Comparison of ENCODE assay signal across 17 cellular contexts in the genomic region with DNA sequence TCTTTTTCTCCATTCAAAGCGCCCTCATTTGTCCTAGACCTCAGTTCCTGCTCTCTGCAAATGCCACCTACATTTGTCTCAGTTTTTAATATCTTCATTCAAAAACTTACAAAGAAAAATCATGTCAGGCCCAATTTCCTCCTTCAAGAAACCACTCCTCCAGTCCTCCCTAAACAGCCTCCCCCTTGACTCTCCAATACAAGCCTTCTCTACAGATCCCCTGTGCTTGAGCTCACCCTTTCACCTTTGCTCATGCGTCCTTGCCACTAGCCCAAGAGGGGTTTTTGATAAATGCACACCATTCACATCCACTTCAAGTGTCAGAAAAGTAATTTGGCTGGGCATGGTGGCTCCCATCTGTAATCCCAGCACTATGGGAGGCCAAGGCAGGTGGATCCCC.
A peak's percentile ranks its signal among the peaks of the same experiment; 100 is the strongest.
DNase-seq lines count a peak whose midpoint lies in the region; ATAC-seq and TF ChIP-seq lines count a peak whose summit lies in the region.
"Had no signal": no experiment of that assay in that cellular context is flagged by ENCODE, and none has a peak within 500 bp of the region (broad histone marks: within the 10 kb centered on the region; RNA-seq: fewer than 3 reads in every experiment).

No MANE protein-coding gene starts in this region.

- H3K4me3 ChIP-seq in WERI-Rb-1 (ENCODE audit: low read depth, low read length) (no peak overlapping the region), mesenchymal stem cell (ENCODE audit: insufficient read depth in 1 of 2, low read depth in 1 of 2, low read length in 2 of 2) (no peak overlapping the region)
- H3K4me3 ChIP-seq: A549, PC-9, SJCRH30 had no signal

- H3K36me3 Mint-ChIP-seq in activated naive CD8-positive, alpha-beta T cell treated with anti-CD3 and anti-CD28 coated beads, Interleukin-2, amount 50 U/mL, for 24 hours (ENCODE audit: low read depth): peaks cover 6% of the 10 kb centered on the region
- H3K36me3 Mint-ChIP-seq in activated naive CD8-positive, alpha-beta T cell treated with anti-CD3 and anti-CD28 coated beads for 36 hours: no peaks in the 10 kb centered on the region
- peaks cover 0 to 6% of the 10 kb centered on the region in 2 donors for H3K36me3 Mint-ChIP-seq in stimulated activated naive B cell treated with anti-CD40 and anti-IgM and Interleukin-4, amounts not matched to agents 10 μg/mL and 1 μg/mL and 100 μg/mL, for 72 hours
- no peaks in the 10 kb centered on the region for H3K36me3 Mint-ChIP-seq in HFFc6 (ENCODE audit: low read depth)

- H3K27ac ChIP-seq in WERI-Rb-1 (peak overlapping the region; percentile 43), mesenchymal stem cell (ENCODE audit: low read length, poor library complexity, severe bottlenecking) (no peak overlapping the region)
- H3K27ac ChIP-seq: A549, PC-9, SJCRH30 had no signal

- no peak for DNase-seq in activated naive CD8-positive, alpha-beta T cell treated with anti-CD3 and anti-CD28 coated beads, Interleukin-2, amount 50 U/mL, for 24 hours
- DNase-seq in activated naive CD8-positive, alpha-beta T cell treated with anti-CD3 and anti-CD28 coated beads for 36 hours: no peak
- no peak for DNase-seq in WERI-Rb-1
- DNase-seq in mesenchymal stem cell: no peak
- no peak for DNase-seq in stimulated activated naive B cell treated with anti-CD40 and anti-IgM and Interleukin-4, amounts not matched to agents 10 μg/mL and 1 μg/mL and 100 μg/mL, for 72 hours
- DNase-seq in NK-92 treated with Interleukin-12 subunit alpha and Interleukin-12 subunit beta, amount 100 ng/mL, for 24 hours (lab: John Stamatoyannopoulos, UW): no peak
- DNase-seq in HFFc6: no peak
- DNase-seq: C1 segment of cervical spinal cord, DMS79 treated with DMSO at 0.1 percent for 48 hours, GOT3, KG1, NCI-H1105 treated with DMSO at 0.1 percent for 48 hours, NCI-H1694, PC-9, SJCRH30 had no signal

- no peak overlapping the region for H2AFZ ChIP-seq in mesenchymal stem cell (ENCODE audit: low read depth, low read length)
- H2AFZ ChIP-seq: PC-9 had no signal

- peaks cover 10% of the 10 kb centered on the region for H3K79me1 ChIP-seq in mesenchymal stem cell (replicated peaks; ENCODE audit: low read length, poor library complexity, severe bottlenecking)

- no peak overlapping the region for H3K4me3 Mint-ChIP-seq in activated naive CD8-positive, alpha-beta T cell treated with anti-CD3 and anti-CD28 coated beads, Interleukin-2, amount 50 U/mL, for 24 hours
- no peak overlapping the region for H3K4me3 Mint-ChIP-seq in activated naive CD8-positive, alpha-beta T cell treated with anti-CD3 and anti-CD28 coated beads for 36 hours
- peak overlapping the region in 1 of 2 donors; percentile 21 for H3K4me3 Mint-ChIP-seq in stimulated activated naive B cell treated with anti-CD40 and anti-IgM and Interleukin-4, amounts not matched to agents 10 μg/mL and 1 μg/mL and 100 μg/mL, for 72 hours
- H3K4me3 Mint-ChIP-seq in HFFc6: no peak overlapping the region; the same call in 1 of the 2 replicates

- no peak overlapping the region for H4K91ac ChIP-seq in mesenchymal stem cell (ENCODE audit: low read length)

- no peak overlapping the region for H3K23ac ChIP-seq in mesenchymal stem cell (ENCODE audit: low read length in 2 of 2)

- no peak overlapping the region for H2BK5ac ChIP-seq in mesenchymal stem cell (ENCODE audit: low read depth, low read length, poor library complexity, severe bottlenecking)

- H3K4ac ChIP-seq in mesenchymal stem cell (ENCODE audit: low read depth in 1 of 2, low read length in 2 of 2): peak overlapping the region in 1 of 2 experiments; percentile 51

- TF ChIP-seq CTCF in WERI-Rb-1 (IDR thresholded peaks at IDR 0.05; ENCODE audit: low read depth, low read length) (no peak), HFFc6 (IDR thresholded peaks at IDR 0.05) (no peak)

- no peak overlapping the region for H3K9ac ChIP-seq in mesenchymal stem cell (ENCODE audit: low read length)

- peaks cover 40% of the 10 kb centered on the region for H3K4me1 Mint-ChIP-seq in activated naive CD8-positive, alpha-beta T cell treated with anti-CD3 and anti-CD28 coated beads, Interleukin-2, amount 50 U/mL, for 24 hours
- peaks cover 20% of the 10 kb centered on the region for H3K4me1 Mint-ChIP-seq in activated naive CD8-positive, alpha-beta T cell treated with anti-CD3 and anti-CD28 coated beads for 36 hours
- peaks cover 35 to 37% of the 10 kb centered on the region in 2 donors for H3K4me1 Mint-ChIP-seq in stimulated activated naive B cell treated with anti-CD40 and anti-IgM and Interleukin-4, amounts not matched to agents 10 μg/mL and 1 μg/mL and 100 μg/mL, for 72 hours
- H3K4me1 Mint-ChIP-seq in HFFc6 (ENCODE audit: low read depth): peaks cover 29% of the 10 kb centered on the region

- H3K36me3 ChIP-seq in WERI-Rb-1: no peaks in the 10 kb centered on the region; the same call in 1 of the 2 replicates
- no peaks in the 10 kb centered on the region for H3K36me3 ChIP-seq in mesenchymal stem cell (ENCODE audit: control insufficient read depth in 1 of 2, insufficient read depth in 2 of 2, low read depth in 1 of 2, low read length in 2 of 2)
- H3K36me3 ChIP-seq: SJCRH30 had no signal

- H3K27me3 Mint-ChIP-seq in activated naive CD8-positive, alpha-beta T cell treated with anti-CD3 and anti-CD28 coated beads, Interleukin-2, amount 50 U/mL, for 24 hours: no peaks in the 10 kb centered on the region
- H3K27me3 Mint-ChIP-seq in activated naive CD8-positive, alpha-beta T cell treated with anti-CD3 and anti-CD28 coated beads for 36 hours: no peaks in the 10 kb centered on the region
- H3K27me3 Mint-ChIP-seq in stimulated activated naive B cell treated with anti-CD40 and anti-IgM and Interleukin-4, amounts not matched to agents 10 μg/mL and 1 μg/mL and 100 μg/mL, for 72 hours: no peaks in the 10 kb centered on the region
- H3K27me3 Mint-ChIP-seq in HFFc6 (ENCODE audit: insufficient read depth): no peaks in the 10 kb centered on the region

- H2AK5ac ChIP-seq in mesenchymal stem cell (ENCODE audit: low read length, severe bottlenecking): peak overlapping the region; percentile 16

- no peak overlapping the region for H3K4me2 ChIP-seq in mesenchymal stem cell (ENCODE audit: low read length, poor library complexity, severe bottlenecking)
- H3K4me2 ChIP-seq: A549, PC-9 had no signal

- H3K18ac ChIP-seq in mesenchymal stem cell (ENCODE audit: low read depth in 1 of 2, low read length in 2 of 2): peak overlapping the region in 1 of 2 experiments; percentile 84

- H3K14ac ChIP-seq in mesenchymal stem cell (ENCODE audit: low read length in 2 of 2): peak overlapping the region in 1 of 2 experiments; percentile 60

- H3K4me1 ChIP-seq in mesenchymal stem cell (ENCODE audit: control insufficient read depth, insufficient read depth, low read depth, low read length): peaks cover 7% of the 10 kb centered on the region
- H3K4me1 ChIP-seq: SJCRH30 had no signal

- H4K8ac ChIP-seq in mesenchymal stem cell (ENCODE audit: low read length): no peak overlapping the region

- no peaks in the 10 kb centered on the region for H3K9me3 ChIP-seq in WERI-Rb-1 (ENCODE audit: severe bottlenecking)
- no peaks in the 10 kb centered on the region for H3K9me3 ChIP-seq in mesenchymal stem cell (ENCODE audit: control insufficient read depth, low read length)
- H3K9me3 ChIP-seq: A549, SJCRH30 had no signal

- H2BK12ac ChIP-seq in mesenchymal stem cell (ENCODE audit: low read length in 2 of 2): peak overlapping the region; percentile 14 to 78

- H3K27ac Mint-ChIP-seq in activated naive CD8-positive, alpha-beta T cell treated with anti-CD3 and anti-CD28 coated beads, Interleukin-2, amount 50 U/mL, for 24 hours: peak overlapping the region; percentile 61
- no peak overlapping the region for H3K27ac Mint-ChIP-seq in activated naive CD8-positive, alpha-beta T cell treated with anti-CD3 and anti-CD28 coated beads for 36 hours
- H3K27ac Mint-ChIP-seq in stimulated activated naive B cell treated with anti-CD40 and anti-IgM and Interleukin-4, amounts not matched to agents 10 μg/mL and 1 μg/mL and 100 μg/mL, for 72 hours: peak overlapping the region; percentile 59
- no peak overlapping the region for H3K27ac Mint-ChIP-seq in HFFc6

- no peak overlapping the region for H2BK120ac ChIP-seq in mesenchymal stem cell (ENCODE audit: low read depth, low read length)

- 82% methylated on average over 2 of the region's 2 CpGs for WGBS in mesenchymal stem cell

- H3K27me3 ChIP-seq in WERI-Rb-1 (ENCODE audit: insufficient read depth, low read depth, severe bottlenecking) (no peaks in the 10 kb centered on the region), mesenchymal stem cell (ENCODE audit: control insufficient read depth in 1 of 2, insufficient read depth in 1 of 2, low read length in 2 of 2) (no peaks in the 10 kb centered on the region)
- H3K27me3 ChIP-seq: SJCRH30 had no signal

- ATAC-seq in activated naive CD8-positive, alpha-beta T cell treated with anti-CD3 and anti-CD28 coated beads, Interleukin-2, amount 50 U/mL, for 24 hours: no peak
- ATAC-seq in stimulated activated naive B cell treated with anti-CD40 and anti-IgM and Interleukin-4, amounts not matched to agents 10 μg/mL and 1 μg/mL and 100 μg/mL, for 72 hours (replicated peaks): no peak
- ATAC-seq: A549, HCT116 had no signal

- H2BK15ac ChIP-seq in mesenchymal stem cell (ENCODE audit: low read depth, poor library complexity, severe bottlenecking): no peak overlapping the region

- no peaks in the 10 kb centered on the region for H3K9me3 Mint-ChIP-seq in activated naive CD8-positive, alpha-beta T cell treated with anti-CD3 and anti-CD28 coated beads, Interleukin-2, amount 50 U/mL, for 24 hours
- no peaks in the 10 kb centered on the region for H3K9me3 Mint-ChIP-seq in activated naive CD8-positive, alpha-beta T cell treated with anti-CD3 and anti-CD28 coated beads for 36 hours
- H3K9me3 Mint-ChIP-seq in stimulated activated naive B cell treated with anti-CD40 and anti-IgM and Interleukin-4, amounts not matched to agents 10 μg/mL and 1 μg/mL and 100 μg/mL, for 72 hours: no peaks in the 10 kb centered on the region
- no peaks in the 10 kb centered on the region for H3K9me3 Mint-ChIP-seq in HFFc6

Comparison
In these comparisons a context has a peak if more than half of its experiments do, and no peak if none do; other contexts are left out.
1. H3K27ac Mint-ChIP-seq: peak in activated naive CD8-positive, alpha-beta T cell treated with anti-CD3 and anti-CD28 coated beads, Interleukin-2, amount 50 U/mL, for 24 hours (single experiment) and stimulated activated naive B cell treated with anti-CD40 and anti-IgM and Interleukin-4, amounts not matched to agents 10 μg/mL and 1 μg/mL and 100 μg/mL, for 72 hours (single experiment); none in activated naive CD8-positive, alpha-beta T cell treated with anti-CD3 and anti-CD28 coated beads for 36 hours (single experiment) and HFFc6 (single experiment).